20 cellular contexts compared by ENCODE assay signal in the genomic region with DNA sequence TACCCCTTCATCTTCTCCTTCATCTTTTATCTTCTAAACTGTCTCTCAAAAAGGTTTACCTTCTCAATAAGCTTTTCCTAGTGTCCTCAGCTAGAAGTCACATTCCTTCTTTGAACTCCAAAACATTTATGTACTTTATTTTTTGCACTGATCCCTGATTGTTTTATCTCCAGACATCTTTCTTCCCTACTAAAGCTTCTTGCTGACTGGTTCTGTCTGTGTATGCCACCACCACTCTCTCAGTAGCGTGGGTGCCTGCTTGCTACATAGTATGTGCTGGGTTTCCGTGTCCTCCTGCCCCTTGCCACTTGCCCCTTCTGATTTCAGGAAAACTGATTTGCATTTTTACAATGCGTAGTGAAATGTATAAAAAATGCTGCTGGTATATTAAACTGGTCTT. TPM values are rescaled to one million over a fixed set of nuclear protein-coding genes. Genes with fewer than 3 reads are reported as not detected.
DNase-seq lines count a peak whose midpoint lies in the region; ATAC-seq and TF ChIP-seq lines count a peak whose summit lies in the region.
"Had no signal": no experiment of that assay in that cellular context is flagged by ENCODE, and none has a peak within 500 bp of the region (broad histone marks: within the 10 kb centered on the region; RNA-seq: fewer than 3 reads in every experiment).

No MANE protein-coding gene starts in this region.

- H4K20me1 ChIP-seq in IMR-90 (ENCODE audit: insufficient read depth, low read length), result no peaks in the 10 kb centered on the region

- POLR2A ChIA-PET in IMR-90 (lab: Charles Lee; ENCODE audit: unreplicated experiment), result no interaction called here

- peak overlapping the region; percentile 74 for H2BK120ac ChIP-seq in IMR-90 (ENCODE audit: low read depth, low read length)

- H4K91ac ChIP-seq in IMR-90 (ENCODE audit: insufficient read depth, low read depth, low read length), result peak overlapping the region; percentile 59

- H3K36me3 ChIP-seq in IMR-90 (ENCODE audit: control insufficient read depth, insufficient read depth, low read length), result peaks cover 4% of the 10 kb centered on the region; the same call in 1 of the 2 replicates

- H3K18ac ChIP-seq in IMR-90 (ENCODE audit: low read depth, low read length), result peak overlapping the region; percentile 83

- H4K5ac ChIP-seq in IMR-90 (ENCODE audit: low read depth, low read length), result peak overlapping the region; percentile 77

- H3K4me3 ChIP-seq in IMR-90 (ENCODE audit: insufficient read depth, low read depth, low read length), result no peak overlapping the region
- H3K4me3 ChIP-seq: A549, MG63, SJSA1 had no signal

- peaks cover 55% of the 10 kb centered on the region for H3K4me1 Mint-ChIP-seq in brain
- peaks cover 31% of the 10 kb centered on the region for H3K4me1 Mint-ChIP-seq in progenitor cell of endocrine pancreas (ENCODE audit: low read depth)
- peaks cover 43% of the 10 kb centered on the region for H3K4me1 Mint-ChIP-seq in mesothelial cell of epicardium

- intact Hi-C loops in IMR-90 (cut with micrococcal nuclease), result no loop called here

- no peak for ATAC-seq in IMR-90 (ENCODE audit: low read depth)
- no peak for ATAC-seq in GM18517 (IDR thresholded peaks at IDR 0.05; ENCODE audit: unreplicated experiment)
- ATAC-seq: A549, Panc1 had no signal

- H4K8ac ChIP-seq in IMR-90 (ENCODE audit: low read depth in 2 of 2, low read length in 2 of 2), result peak overlapping the region; percentile 21 to 29; a peak in 1 of 4 replicates

- peak overlapping the region; percentile 72 for H2AK5ac ChIP-seq in IMR-90 (ENCODE audit: low read depth, low read length)

- BruUV-seq in IMR-90 (replicated peaks; lab: Mats Ljungman, UMichigan), result no TSS peak

- peak overlapping the region; percentile 40; the same call in 1 of the 3 replicates for H2BK15ac ChIP-seq in IMR-90 (ENCODE audit: low read depth, low read length)

- peak overlapping the region; percentile 51 for H3K27ac ChIP-seq in IMR-90 (ENCODE audit: insufficient read depth, low read length)
- H3K27ac ChIP-seq: A549, HL-60, SJSA1 had no signal

- H3K4me2 ChIP-seq in IMR-90 (ENCODE audit: low read depth, low read length), result peak overlapping the region; percentile 25; the same call in 1 of the 2 replicates

- dilution Hi-C loops in IMR-90 (cut with HindIII; ENCODE audit: low sequenced_read_pairs, unreplicated experiment), result no loop called here

- H3K56ac ChIP-seq in IMR-90 (ENCODE audit: extremely low read depth, insufficient read depth, low read length), result no peak overlapping the region

- peak; percentile 71 for DNase-seq in G401 (ENCODE audit: low spot score)
- no peak for DNase-seq in IMR-90
- no peak for DNase-seq in progenitor cell of endocrine pancreas (ENCODE audit: low spot score, unreplicated experiment)
- DNase-seq in occipital lobe (lab: John Stamatoyannopoulos, UW), result no peak
- DNase-seq in mesothelial cell of epicardium (ENCODE audit: low spot score in 2 of 2, unreplicated experiment in 2 of 2), result no peak
- DNase-seq: Calu3; CD4-positive, alpha-beta memory T cell; Kasumi-1; MG63; NCI-H1048; NCI-H1436; NCI-H1930; NCI-H2171 had no signal

- no peak for TF ChIP-seq POLR2A in IMR-90 (IDR thresholded peaks at IDR 0.05; ENCODE audit: low read depth, low read length)

- no peaks in the 10 kb centered on the region for H3K9me3 Mint-ChIP-seq in brain
- H3K9me3 Mint-ChIP-seq in progenitor cell of endocrine pancreas (ENCODE audit: low read depth), result no peaks in the 10 kb centered on the region
- no peaks in the 10 kb centered on the region for H3K9me3 Mint-ChIP-seq in mesothelial cell of epicardium
- H3K9me3 Mint-ChIP-seq: CD4-positive, alpha-beta memory T cell; IgD-negative memory B cell had no signal

- peaks cover 9% of the 10 kb centered on the region for H3K4me1 ChIP-seq in IMR-90 (ENCODE audit: control insufficient read depth, insufficient read depth, low read length)

- peak overlapping the region; percentile 58 for H3K14ac ChIP-seq in IMR-90 (replicated peaks; ENCODE audit: low read depth, low read length)

- TF ChIP-seq CTCF in IMR-90 (conservative IDR thresholded peaks at IDR 0.05; ENCODE audit: low read depth, low read length), result no peak
- no peak for TF ChIP-seq CTCF in brain (conservative IDR thresholded peaks at IDR 0.05)
- no peak for TF ChIP-seq CTCF in progenitor cell of endocrine pancreas (IDR thresholded peaks at IDR 0.05; ENCODE audit: unreplicated experiment)
- no peak for TF ChIP-seq CTCF in mesothelial cell of epicardium (IDR thresholded peaks at IDR 0.05; ENCODE audit: unreplicated experiment)

- no peaks in the 10 kb centered on the region for H3K9me3 ChIP-seq in IMR-90 (ENCODE audit: control insufficient read depth, insufficient read depth, low read length)
- H3K9me3 ChIP-seq: A549, MG63, SJSA1 had no signal

- peaks cover 28 to 48% of the 10 kb centered on the region in 2 experiments for H3K79me1 ChIP-seq in IMR-90 (ENCODE audit: low read depth in 1 of 2, low read length in 2 of 2)

- in situ Hi-C loops in G401 (cut with HindIII; ENCODE audit: low sequenced_read_pairs) (no loop called here), IMR-90 (cut with MboI; ENCODE audit: low sequenced_read_pairs) (no loop called here)

- peak overlapping the region; percentile 75 for H2BK5ac ChIP-seq in IMR-90 (ENCODE audit: low read depth, low read length, poor library complexity, severe bottlenecking)

- WGBS in IMR-90 (ENCODE audit: extremely low coverage in 2 of 2, insufficient read length in 1 of 2), 2 experiments, result no CpG with 5 or more reads among the region's 3 CpGs

- peaks cover 5% of the 10 kb centered on the region; the same call in 1 of the 2 replicates for H3K9me1 ChIP-seq in IMR-90 (ENCODE audit: insufficient read depth, low read length)

- H3K27me3 Mint-ChIP-seq in brain, result no peaks in the 10 kb centered on the region
- H3K27me3 Mint-ChIP-seq in progenitor cell of endocrine pancreas, result no peaks in the 10 kb centered on the region
- no peaks in the 10 kb centered on the region for H3K27me3 Mint-ChIP-seq in mesothelial cell of epicardium (ENCODE audit: low read depth)
- H3K27me3 Mint-ChIP-seq: CD4-positive, alpha-beta memory T cell; IgD-negative memory B cell had no signal

- H3K27me3 ChIP-seq in IMR-90 (ENCODE audit: control insufficient read depth, insufficient read depth, low read length), result no peaks in the 10 kb centered on the region
- H3K27me3 ChIP-seq: MG63, SJSA1 had no signal

- H3K36me3 Mint-ChIP-seq in brain, result no peaks in the 10 kb centered on the region
- peaks cover 2% of the 10 kb centered on the region for H3K36me3 Mint-ChIP-seq in progenitor cell of endocrine pancreas (ENCODE audit: insufficient read depth)
- H3K36me3 Mint-ChIP-seq in mesothelial cell of epicardium, result peaks cover 2% of the 10 kb centered on the region

- no peak for TF ChIP-seq RAD21 in IMR-90 (IDR thresholded peaks at IDR 0.05; ENCODE audit: low read length)

- 0 out of 2 replicates have a peak overlapping the region, but pooled peaks have one; percentile 37 for H3K23ac ChIP-seq in IMR-90 (ENCODE audit: low read depth, low read length)

- no peak overlapping the region for H3K4me3 Mint-ChIP-seq in brain
- H3K4me3 Mint-ChIP-seq in progenitor cell of endocrine pancreas (ENCODE audit: low read depth), result no peak overlapping the region
- no peak overlapping the region for H3K4me3 Mint-ChIP-seq in mesothelial cell of epicardium
- H3K4me3 Mint-ChIP-seq: CD4-positive, alpha-beta memory T cell; IgD-negative memory B cell had no signal

- peak overlapping the region; percentile 58 for H3K4ac ChIP-seq in IMR-90 (ENCODE audit: low read depth, low read length)

- no peak overlapping the region for H3K9ac ChIP-seq in IMR-90 (ENCODE audit: low read depth, low read length)

- no peak overlapping the region for H2AK9ac ChIP-seq in IMR-90 (replicated peaks; ENCODE audit: low read depth, low read length, poor library complexity)

- CTCF ChIA-PET in IMR-90 (lab: Yijun Ruan, JAX), result interaction anchor here (1.2 kb wide), 1 partner anchor 29 kb away, joined by 3 read pairs; no protein-coding TSS in a partner anchor

- H2AFZ ChIP-seq in IMR-90 (replicated peaks; ENCODE audit: low read length, poor library complexity), result no peak overlapping the region

- H3K27ac Mint-ChIP-seq in brain (peak overlapping the region in 3 of 5 experiments; percentile 0 to 19 (median 13)), progenitor cell of endocrine pancreas (peak overlapping the region; percentile 12), mesothelial cell of epicardium (no peak overlapping the region)

- peak overlapping the region; percentile 66; the same call in 1 of the 2 replicates for H2BK20ac ChIP-seq in IMR-90 (ENCODE audit: low read depth, low read length)

TF ChIP-seq in IMR-90, 13 proteins besides CTCF, POLR2A, EP300 and RAD21 (continues in another document):
- TF ChIP-seq RCOR1 (IDR thresholded peaks at IDR 0.05; ENCODE audit: insufficient replicate concordance, low read length), result no peak
- TF ChIP-seq MAFK (IDR thresholded peaks at IDR 0.05; ENCODE audit: low read depth, low read length), result no peak
- TF ChIP-seq RFX5 (IDR thresholded peaks at IDR 0.05; ENCODE audit: low read depth, low read length), result no peak
- TF ChIP-seq, protein P1, sequence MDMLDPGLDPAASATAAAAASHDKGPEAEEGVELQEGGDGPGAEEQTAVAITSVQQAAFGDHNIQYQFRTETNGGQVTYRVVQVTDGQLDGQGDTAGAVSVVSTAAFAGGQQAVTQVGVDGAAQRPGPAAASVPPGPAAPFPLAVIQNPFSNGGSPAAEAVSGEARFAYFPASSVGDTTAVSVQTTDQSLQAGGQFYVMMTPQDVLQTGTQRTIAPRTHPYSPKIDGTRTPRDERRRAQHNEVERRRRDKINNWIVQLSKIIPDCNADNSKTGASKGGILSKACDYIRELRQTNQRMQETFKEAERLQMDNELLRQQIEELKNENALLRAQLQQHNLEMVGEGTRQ (IDR thresholded peaks at IDR 0.05; ENCODE audit: low read depth, low read length), result no peak

RNA-seq across cellular contexts. Expression of a gene that starts 24.0 kb away (rescaled TPM):
- total RNA-seq in G401 (2014; rRNA removed; shearing (Covaris generic)), result 20.4 and 35.4 TPM in 2 replicates
- 18.5 and 26.9 TPM in 2 replicates for total RNA-seq in IMR-90 (2012; rRNA removed)
- 6.6 and 8.2 TPM in 2 replicates for polyA plus RNA-seq in IMR-90 (2012; rRNA removed)
- polyA plus RNA-seq in IMR-90 (2012; cell fraction: cytosol; rRNA removed), result 2.1 and 4.4 TPM in 2 replicates
- polyA plus RNA-seq in IMR-90 (2012; cell fraction: nucleus; rRNA removed; ENCODE audit: low replicate concordance), result 1.7 and 4.9 TPM in 2 replicates
- 4.9 TPM for polyA plus RNA-seq in brain (ENCODE audit: insufficient read depth, low read depth, low replicate concordance)
- 28.3 and 31.2 TPM in 2 replicates for total RNA-seq in progenitor cell of endocrine pancreas
- 21.4 TPM for total RNA-seq in occipital lobe
- 17.9 to 19.7 TPM (median 18.0 TPM) in 3 replicates for total RNA-seq in mesothelial cell of epicardium

RNA-seq across cellular contexts. Expression of a gene that starts 24.3 kb away (rescaled TPM):
- total RNA-seq in G401 (2014; rRNA removed; shearing (Covaris generic)), result 7.0 and 8.9 TPM in 2 replicates
- total RNA-seq in IMR-90 (2012; rRNA removed) (17.0 and 31.1 TPM in 2 replicates), progenitor cell of endocrine pancreas (24.9 and 26.4 TPM in 2 replicates), occipital lobe (12.6 TPM), mesothelial cell of epicardium (17.3 to 19.5 TPM (median 19.1 TPM) in 3 replicates)
- polyA plus RNA-seq in IMR-90 (2012; rRNA removed) (4.2 and 5.3 TPM in 2 replicates), brain (ENCODE audit: insufficient read depth, low read depth, low replicate concordance) (7.0 TPM)
- 0.48 and 1.0 TPM in 2 replicates for polyA plus RNA-seq in IMR-90 (2012; cell fraction: cytosol; rRNA removed)
- polyA plus RNA-seq in IMR-90 (2012; cell fraction: nucleus; rRNA removed; ENCODE audit: low replicate concordance), result 0.27 and 3.6 TPM in 2 replicates
